ENCODE assay signal across 8 cellular contexts in the genomic region with DNA sequence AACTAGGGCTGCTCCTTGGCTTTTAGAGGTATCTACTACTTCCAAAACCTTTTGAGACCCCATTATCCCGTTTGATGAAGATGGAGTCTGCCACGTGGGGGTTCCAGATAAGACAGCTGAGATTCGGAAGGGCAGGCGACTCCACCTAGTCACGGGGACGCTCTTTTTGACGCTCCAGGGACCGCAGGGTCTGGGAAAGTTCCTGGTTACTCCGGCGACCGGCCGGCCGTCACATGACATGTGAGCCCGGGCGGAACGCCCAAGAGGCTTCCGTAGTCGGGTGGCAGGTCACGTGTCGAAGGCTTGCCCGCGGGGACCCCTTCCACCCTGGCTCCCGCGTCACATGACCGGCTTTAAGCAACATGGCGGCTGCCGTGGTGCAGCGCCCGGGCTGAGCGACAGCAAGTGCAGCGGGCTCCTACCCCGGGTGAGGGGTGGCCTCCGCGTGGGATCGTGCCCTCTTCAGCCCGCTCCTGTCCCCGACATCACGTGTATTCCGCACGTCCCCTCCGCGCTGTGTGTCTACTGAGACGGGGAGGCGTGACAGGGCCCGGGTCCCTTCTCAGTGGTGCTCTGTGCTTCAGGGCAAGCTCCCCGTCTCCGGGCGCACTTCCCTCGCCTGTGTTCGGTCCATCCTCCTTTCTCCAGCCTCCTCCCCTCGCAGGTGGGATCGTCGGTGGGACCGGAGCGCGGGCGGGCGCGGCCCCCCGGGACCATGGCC. TPM values are rescaled to one million over a fixed set of nuclear protein-coding genes. Genes with fewer than 3 reads are reported as not detected.
A peak's percentile ranks its signal among the peaks of the same experiment; 100 is the strongest.
DNase-seq lines count a peak whose midpoint lies in the region; ATAC-seq lines count a peak whose summit lies in the region.

A gene with protein sequence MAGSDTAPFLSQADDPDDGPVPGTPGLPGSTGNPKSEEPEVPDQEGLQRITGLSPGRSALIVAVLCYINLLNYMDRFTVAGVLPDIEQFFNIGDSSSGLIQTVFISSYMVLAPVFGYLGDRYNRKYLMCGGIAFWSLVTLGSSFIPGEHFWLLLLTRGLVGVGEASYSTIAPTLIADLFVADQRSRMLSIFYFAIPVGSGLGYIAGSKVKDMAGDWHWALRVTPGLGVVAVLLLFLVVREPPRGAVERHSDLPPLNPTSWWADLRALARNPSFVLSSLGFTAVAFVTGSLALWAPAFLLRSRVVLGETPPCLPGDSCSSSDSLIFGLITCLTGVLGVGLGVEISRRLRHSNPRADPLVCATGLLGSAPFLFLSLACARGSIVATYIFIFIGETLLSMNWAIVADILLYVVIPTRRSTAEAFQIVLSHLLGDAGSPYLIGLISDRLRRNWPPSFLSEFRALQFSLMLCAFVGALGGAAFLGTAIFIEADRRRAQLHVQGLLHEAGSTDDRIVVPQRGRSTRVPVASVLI (plus strand): TSS at position 342 of the 721 bp plus-strand sequence. CDS start 374 bp downstream, at position 716.

- no peaks in the 10 kb centered on the region for H3K9me3 Mint-ChIP-seq in activated CD4-positive, alpha-beta T cell treated with anti-CD3 and anti-CD28 coated beads, Interleukin-2, amount 10 ng/mL, durations not matched to agents 24 days and 14 days

- H3K4me3 Mint-ChIP-seq in activated CD4-positive, alpha-beta T cell treated with anti-CD3 and anti-CD28 coated beads, Interleukin-2, amount 10 ng/mL, durations not matched to agents 24 days and 14 days = peak within 1 kb of the TSS; percentile 96

- H3K4me1 Mint-ChIP-seq in activated CD4-positive, alpha-beta T cell treated with anti-CD3 and anti-CD28 coated beads, Interleukin-2, amount 10 ng/mL, durations not matched to agents 24 days and 14 days = peaks cover 28% of the 10 kb centered on the region

- H3K36me3 Mint-ChIP-seq in activated CD4-positive, alpha-beta T cell treated with anti-CD3 and anti-CD28 coated beads, Interleukin-2, amount 10 ng/mL, durations not matched to agents 24 days and 14 days (ENCODE audit: low read depth) = peaks cover 6% of the 10 kb centered on the region

- DNase-seq in Ammon's horn (ENCODE audit: low spot score) (peak; percentile 95), GM19240 (ENCODE audit: insufficient read length, low spot score) (peak; percentile 94), NCI-H526 treated with DMSO at 0.1 percent for 48 hours (lab: John Stamatoyannopoulos, UW) (peak; percentile 80), cortex of kidney (lab: John Stamatoyannopoulos, UW) (peak; percentile 38), left colon (peak; percentile 98)
- DNase-seq in activated CD4-positive, alpha-beta T cell treated with anti-CD3 and anti-CD28 coated beads, Interleukin-2, amount 10 ng/mL, durations not matched to agents 24 days and 14 days = peak; percentile 98
- peak; percentile 96 for DNase-seq in stimulated activated CD4-positive, alpha-beta T cell treated with anti-CD3 and anti-CD28 coated beads, Interleukin-1b, Interleukin-23, amount 100 ng/mL, for 48 hours

- ATAC-seq in HG03460 (IDR thresholded peaks at IDR 0.05; ENCODE audit: unreplicated experiment) (peak; percentile 80), left colon (peak; percentile 96)

- intact Hi-C loops in activated CD4-positive, alpha-beta T cell treated with anti-CD3 and anti-CD28 coated beads, Interleukin-2, amount 10 ng/mL, durations not matched to agents 24 days and 14 days (cut with micrococcal nuclease) = loop anchor here (1.0 kb wide), 1 partner anchor 10 kb away; no protein-coding TSS in a partner anchor
- intact Hi-C loops in left colon (cut with DNase I, micrococcal nuclease) = no loop called here

- peak within 1 kb of the TSS; percentile 88 for H3K27ac Mint-ChIP-seq in activated CD4-positive, alpha-beta T cell treated with anti-CD3 and anti-CD28 coated beads, Interleukin-2, amount 10 ng/mL, durations not matched to agents 24 days and 14 days

- H3K27me3 Mint-ChIP-seq in activated CD4-positive, alpha-beta T cell treated with anti-CD3 and anti-CD28 coated beads, Interleukin-2, amount 10 ng/mL, durations not matched to agents 24 days and 14 days = no peaks in the 10 kb centered on the region

RNA-seq across cellular contexts. Expression of the gene that starts here (rescaled TPM):
- 21.2 and 23.1 TPM in 2 replicates for total RNA-seq in activated CD4-positive, alpha-beta T cell treated with anti-CD3 and anti-CD28 coated beads, Interleukin-2, amount 10 ng/mL, durations not matched to agents 24 days and 14 days
- total RNA-seq in left colon = 10 to 100 TPM; 31.1 to 32.0 TPM

Comparison
In these comparisons a context has a peak if more than half of its experiments do, and no peak if none do; other contexts are left out.
1. Peak in every context shown above with its lines: DNase-seq and ATAC-seq.
2. DNase-seq: peak in every context shown above with its lines; median percentile 98 in activated CD4-positive, alpha-beta T cell treated with anti-CD3 and anti-CD28 coated beads, Interleukin-2, amount 10 ng/mL, durations not matched to agents 24 days and 14 days; 98 in left colon; 96 in stimulated activated CD4-positive, alpha-beta T cell treated with anti-CD3 and anti-CD28 coated beads, Interleukin-1b, Interleukin-23, amount 100 ng/mL, for 48 hours; 95 in Ammon's horn; 94 in GM19240; 80 in NCI-H526 treated with DMSO at 0.1 percent for 48 hours; 38 in cortex of kidney.